In the genomic region with DNA sequence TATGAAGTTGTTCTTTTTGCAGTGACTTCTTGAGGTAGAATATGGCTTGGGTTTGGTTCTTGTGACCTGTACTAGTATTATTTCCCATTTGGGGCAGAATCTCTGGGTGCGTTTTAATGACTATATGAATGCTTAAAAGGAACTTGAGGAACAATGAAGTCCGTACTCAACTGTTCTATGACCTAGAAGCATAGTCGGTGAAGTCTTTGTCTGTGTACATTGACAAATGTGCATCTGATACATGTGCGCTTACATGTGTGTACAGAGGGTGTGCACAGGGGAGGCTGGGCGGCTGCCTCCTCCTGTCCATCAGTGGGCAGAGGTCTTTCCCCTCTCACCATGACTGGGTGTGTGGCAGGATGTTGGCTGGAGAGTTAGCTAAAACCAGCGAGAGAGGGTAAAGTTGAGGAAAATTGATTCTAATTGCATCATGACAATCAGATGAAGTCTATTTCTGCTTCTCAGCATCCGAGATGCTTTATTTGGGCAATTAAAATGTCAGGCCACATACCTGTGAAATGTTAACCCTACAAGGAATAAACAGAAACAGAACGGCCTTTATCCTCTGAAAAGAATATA, we compare ENCODE assay signal across 2 cellular contexts.
A peak's percentile ranks its signal among the peaks of the same experiment; 100 is the strongest.
TF ChIP-seq lines count a peak whose summit lies in the region.

No MANE protein-coding gene starts in this region.

TF ChIP-seq in K562, 482 proteins besides CTCF, POLR2A, EP300 and RAD21 (continues in another document):
- no peak for TF ChIP-seq KLF13 (tag; IDR thresholded peaks at IDR 0.05; ENCODE audit: borderline replicate concordance, low read depth)
- peak; percentile 58; the same call in 1 of the 2 replicates for TF ChIP-seq DMBX1 (CRISPR knock-in tag; IDR thresholded peaks at IDR 0.05; ENCODE audit: borderline replicate concordance)
- TF ChIP-seq ZNF644 (tag; IDR thresholded peaks at IDR 0.05; ENCODE audit: low read depth): no peak
- TF ChIP-seq, protein P1, sequence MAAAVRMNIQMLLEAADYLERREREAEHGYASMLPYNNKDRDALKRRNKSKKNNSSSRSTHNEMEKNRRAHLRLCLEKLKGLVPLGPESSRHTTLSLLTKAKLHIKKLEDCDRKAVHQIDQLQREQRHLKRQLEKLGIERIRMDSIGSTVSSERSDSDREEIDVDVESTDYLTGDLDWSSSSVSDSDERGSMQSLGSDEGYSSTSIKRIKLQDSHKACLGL (CRISPR knock-in tag; IDR thresholded peaks at IDR 0.05; ENCODE audit: borderline replicate concordance, poor library complexity, severe bottlenecking): no peak
- TF ChIP-seq MAFG (tag; conservative IDR thresholded peaks at IDR 0.05): no peak
- TF ChIP-seq BCOR (IDR thresholded peaks at IDR 0.05): no peak
- peak; percentile 48; the same call in 1 of the 2 replicates for TF ChIP-seq ZNF311 (CRISPR knock-in tag; IDR thresholded peaks at IDR 0.05)
- no peak for TF ChIP-seq POLR2H (tag; IDR thresholded peaks at IDR 0.05; ENCODE audit: low read depth)
- TF ChIP-seq ZNF431 (CRISPR knock-in tag; IDR thresholded peaks at IDR 0.05): no peak
- TF ChIP-seq, protein P2, sequence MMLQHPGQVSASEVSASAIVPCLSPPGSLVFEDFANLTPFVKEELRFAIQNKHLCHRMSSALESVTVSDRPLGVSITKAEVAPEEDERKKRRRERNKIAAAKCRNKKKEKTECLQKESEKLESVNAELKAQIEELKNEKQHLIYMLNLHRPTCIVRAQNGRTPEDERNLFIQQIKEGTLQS (IDR thresholded peaks at IDR 0.05): peak; percentile 49; the same call in 1 of the 2 replicates
- TF ChIP-seq, protein P2 (CRISPR knock-in tag; conservative IDR thresholded peaks at IDR 0.05): no peak
- no peak for TF ChIP-seq NFATC3 (IDR thresholded peaks at IDR 0.05)
- TF ChIP-seq KLF1 (tag; IDR thresholded peaks at IDR 0.05): no peak
- no peak for TF ChIP-seq NRF1 (conservative IDR thresholded peaks at IDR 0.05 in 1 of 2, IDR thresholded peaks at IDR 0.05 in 1 of 2)
- no peak for TF ChIP-seq HDAC3 (IDR thresholded peaks at IDR 0.05; ENCODE audit: borderline replicate concordance, partially characterized antibody)
- TF ChIP-seq, protein P3, sequence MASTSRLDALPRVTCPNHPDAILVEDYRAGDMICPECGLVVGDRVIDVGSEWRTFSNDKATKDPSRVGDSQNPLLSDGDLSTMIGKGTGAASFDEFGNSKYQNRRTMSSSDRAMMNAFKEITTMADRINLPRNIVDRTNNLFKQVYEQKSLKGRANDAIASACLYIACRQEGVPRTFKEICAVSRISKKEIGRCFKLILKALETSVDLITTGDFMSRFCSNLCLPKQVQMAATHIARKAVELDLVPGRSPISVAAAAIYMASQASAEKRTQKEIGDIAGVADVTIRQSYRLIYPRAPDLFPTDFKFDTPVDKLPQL (IDR thresholded peaks at IDR 0.05; ENCODE audit: extremely low read depth, insufficient read length): no peak
- TF ChIP-seq, protein P4, sequence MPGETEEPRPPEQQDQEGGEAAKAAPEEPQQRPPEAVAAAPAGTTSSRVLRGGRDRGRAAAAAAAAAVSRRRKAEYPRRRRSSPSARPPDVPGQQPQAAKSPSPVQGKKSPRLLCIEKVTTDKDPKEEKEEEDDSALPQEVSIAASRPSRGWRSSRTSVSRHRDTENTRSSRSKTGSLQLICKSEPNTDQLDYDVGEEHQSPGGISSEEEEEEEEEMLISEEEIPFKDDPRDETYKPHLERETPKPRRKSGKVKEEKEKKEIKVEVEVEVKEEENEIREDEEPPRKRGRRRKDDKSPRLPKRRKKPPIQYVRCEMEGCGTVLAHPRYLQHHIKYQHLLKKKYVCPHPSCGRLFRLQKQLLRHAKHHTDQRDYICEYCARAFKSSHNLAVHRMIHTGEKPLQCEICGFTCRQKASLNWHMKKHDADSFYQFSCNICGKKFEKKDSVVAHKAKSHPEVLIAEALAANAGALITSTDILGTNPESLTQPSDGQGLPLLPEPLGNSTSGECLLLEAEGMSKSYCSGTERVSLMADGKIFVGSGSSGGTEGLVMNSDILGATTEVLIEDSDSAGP (CRISPR knock-in tag; IDR thresholded peaks at IDR 0.05): no peak
- no peak for TF ChIP-seq ZBTB8A (IDR thresholded peaks at IDR 0.05; ENCODE audit: partially characterized antibody)
- TF ChIP-seq ZNF561 (CRISPR knock-in tag; conservative IDR thresholded peaks at IDR 0.05): no peak
- TF ChIP-seq RFX1 (IDR thresholded peaks at IDR 0.05): no peak
- 0 out of 2 replicates have a peak, but pooled peaks have one; percentile 11 for TF ChIP-seq CEBPB (tag; IDR thresholded peaks at IDR 0.05)
- TF ChIP-seq, protein P5, sequence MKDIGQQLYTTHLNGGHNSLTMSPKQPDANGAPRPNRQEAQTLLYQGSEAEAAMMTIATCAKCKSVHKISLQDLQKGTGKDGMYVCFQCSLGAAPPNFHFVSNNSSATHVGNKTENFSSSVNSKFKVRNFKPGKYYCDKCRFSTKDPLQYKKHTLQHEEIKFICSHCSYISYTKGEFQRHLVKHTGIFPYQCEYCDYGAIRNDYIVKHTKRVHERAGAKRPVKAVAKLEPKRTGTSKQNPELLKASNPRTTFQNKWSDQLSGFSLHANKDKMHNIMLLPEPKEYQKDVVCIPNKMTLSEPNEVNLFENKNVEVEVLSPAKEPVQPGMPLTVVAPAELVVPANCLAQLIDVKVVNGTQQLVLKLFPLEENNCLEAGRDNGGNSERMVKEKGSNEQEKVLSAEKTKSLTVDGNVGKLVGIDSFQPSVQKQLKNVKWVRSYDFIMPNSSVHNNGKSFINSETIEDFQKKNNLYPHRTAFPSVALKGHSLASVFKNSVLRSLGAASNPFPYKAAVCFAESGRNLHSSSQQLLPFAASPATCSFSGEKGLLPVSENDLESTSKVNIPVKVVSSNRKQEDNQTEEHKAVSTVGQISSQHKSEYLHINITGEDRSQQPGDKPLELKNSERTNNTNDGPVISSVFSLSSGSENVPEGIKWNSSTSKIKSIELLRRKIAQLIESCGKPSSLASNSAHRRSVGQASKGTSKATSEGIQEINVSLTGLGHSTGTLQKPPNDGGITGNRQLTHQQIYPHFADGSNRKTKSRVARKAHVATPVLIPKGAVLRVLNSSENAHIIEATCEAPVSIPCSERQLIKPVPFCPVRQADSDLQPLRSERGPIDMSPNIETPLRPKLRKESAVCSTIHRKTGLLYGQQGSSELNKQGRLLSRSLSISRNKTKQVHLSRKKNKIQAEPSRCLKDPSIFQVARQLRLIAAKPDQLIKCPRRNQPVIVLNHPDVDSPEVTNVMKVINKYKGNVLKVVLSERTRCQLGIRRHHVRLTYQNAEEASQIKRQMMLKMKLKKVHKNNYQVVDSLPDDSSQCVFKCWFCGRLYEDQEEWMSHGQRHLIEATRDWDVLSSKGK (CRISPR knock-in tag; IDR thresholded peaks at IDR 0.05): no peak
- TF ChIP-seq CEBPG (CRISPR knock-in tag; IDR thresholded peaks at IDR 0.05): peak; percentile 77
- peak in 1 of 2 experiments; percentile 53; a peak in 1 of 4 replicates for TF ChIP-seq CEBPG (tag; conservative IDR thresholded peaks at IDR 0.05 in 1 of 2, IDR thresholded peaks at IDR 0.05 in 1 of 2)
- TF ChIP-seq ZNF717 (CRISPR knock-in tag; IDR thresholded peaks at IDR 0.05): no peak

TF ChIP-seq in HepG2, 621 proteins besides CTCF, POLR2A, EP300 and RAD21:
- TF ChIP-seq, protein P6, sequence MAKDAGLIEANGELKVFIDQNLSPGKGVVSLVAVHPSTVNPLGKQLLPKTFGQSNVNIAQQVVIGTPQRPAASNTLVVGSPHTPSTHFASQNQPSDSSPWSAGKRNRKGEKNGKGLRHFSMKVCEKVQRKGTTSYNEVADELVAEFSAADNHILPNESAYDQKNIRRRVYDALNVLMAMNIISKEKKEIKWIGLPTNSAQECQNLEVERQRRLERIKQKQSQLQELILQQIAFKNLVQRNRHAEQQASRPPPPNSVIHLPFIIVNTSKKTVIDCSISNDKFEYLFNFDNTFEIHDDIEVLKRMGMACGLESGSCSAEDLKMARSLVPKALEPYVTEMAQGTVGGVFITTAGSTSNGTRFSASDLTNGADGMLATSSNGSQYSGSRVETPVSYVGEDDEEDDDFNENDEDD (CRISPR knock-in tag; IDR thresholded peaks at IDR 0.05; ENCODE audit: borderline replicate concordance): no peak
- TF ChIP-seq, protein P7, sequence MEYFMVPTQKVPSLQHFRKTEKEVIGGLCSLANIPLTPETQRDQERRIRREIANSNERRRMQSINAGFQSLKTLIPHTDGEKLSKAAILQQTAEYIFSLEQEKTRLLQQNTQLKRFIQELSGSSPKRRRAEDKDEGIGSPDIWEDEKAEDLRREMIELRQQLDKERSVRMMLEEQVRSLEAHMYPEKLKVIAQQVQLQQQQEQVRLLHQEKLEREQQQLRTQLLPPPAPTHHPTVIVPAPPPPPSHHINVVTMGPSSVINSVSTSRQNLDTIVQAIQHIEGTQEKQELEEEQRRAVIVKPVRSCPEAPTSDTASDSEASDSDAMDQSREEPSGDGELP (IDR thresholded peaks at IDR 0.05; ENCODE audit: borderline replicate concordance, low read depth): no peak
- TF ChIP-seq ZNF614 (CRISPR knock-in tag; IDR thresholded peaks at IDR 0.05; ENCODE audit: borderline replicate concordance) (no peak), KDM5A (IDR thresholded peaks at IDR 0.05; ENCODE audit: borderline replicate concordance, low read length) (no peak), TCF12 (IDR thresholded peaks at IDR 0.05) (no peak), TCF12 (CRISPR knock-in tag; IDR thresholded peaks at IDR 0.05) (no peak), KDM3A (CRISPR knock-in tag; IDR thresholded peaks at IDR 0.05; ENCODE audit: low read depth) (no peak), SOX5 (CRISPR knock-in tag; IDR thresholded peaks at IDR 0.05; ENCODE audit: borderline replicate concordance) (no peak), ZNF260 (CRISPR knock-in tag; IDR thresholded peaks at IDR 0.05; ENCODE audit: borderline replicate concordance, low read depth) (no peak), SMAD1 (CRISPR knock-in tag; IDR thresholded peaks at IDR 0.05; ENCODE audit: borderline replicate concordance, low read depth) (no peak), CHD4 (IDR thresholded peaks at IDR 0.05; ENCODE audit: borderline replicate concordance, low read length) (no peak), ATRX (CRISPR knock-in tag; IDR thresholded peaks at IDR 0.05; ENCODE audit: borderline replicate concordance) (no peak), FOXK2 (IDR thresholded peaks at IDR 0.05) (no peak)
- TF ChIP-seq, protein P8, sequence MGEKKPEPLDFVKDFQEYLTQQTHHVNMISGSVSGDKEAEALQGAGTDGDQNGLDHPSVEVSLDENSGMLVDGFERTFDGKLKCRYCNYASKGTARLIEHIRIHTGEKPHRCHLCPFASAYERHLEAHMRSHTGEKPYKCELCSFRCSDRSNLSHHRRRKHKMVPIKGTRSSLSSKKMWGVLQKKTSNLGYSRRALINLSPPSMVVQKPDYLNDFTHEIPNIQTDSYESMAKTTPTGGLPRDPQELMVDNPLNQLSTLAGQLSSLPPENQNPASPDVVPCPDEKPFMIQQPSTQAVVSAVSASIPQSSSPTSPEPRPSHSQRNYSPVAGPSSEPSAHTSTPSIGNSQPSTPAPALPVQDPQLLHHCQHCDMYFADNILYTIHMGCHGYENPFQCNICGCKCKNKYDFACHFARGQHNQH (CRISPR knock-in tag; IDR thresholded peaks at IDR 0.05): no peak
- TF ChIP-seq, protein P9, sequence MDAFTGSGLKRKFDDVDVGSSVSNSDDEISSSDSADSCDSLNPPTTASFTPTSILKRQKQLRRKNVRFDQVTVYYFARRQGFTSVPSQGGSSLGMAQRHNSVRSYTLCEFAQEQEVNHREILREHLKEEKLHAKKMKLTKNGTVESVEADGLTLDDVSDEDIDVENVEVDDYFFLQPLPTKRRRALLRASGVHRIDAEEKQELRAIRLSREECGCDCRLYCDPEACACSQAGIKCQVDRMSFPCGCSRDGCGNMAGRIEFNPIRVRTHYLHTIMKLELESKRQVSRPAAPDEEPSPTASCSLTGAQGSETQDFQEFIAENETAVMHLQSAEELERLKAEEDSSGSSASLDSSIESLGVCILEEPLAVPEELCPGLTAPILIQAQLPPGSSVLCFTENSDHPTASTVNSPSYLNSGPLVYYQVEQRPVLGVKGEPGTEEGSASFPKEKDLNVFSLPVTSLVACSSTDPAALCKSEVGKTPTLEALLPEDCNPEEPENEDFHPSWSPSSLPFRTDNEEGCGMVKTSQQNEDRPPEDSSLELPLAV (CRISPR knock-in tag; conservative IDR thresholded peaks at IDR 0.05; ENCODE audit: low read depth): no peak
- TF ChIP-seq, protein P10, sequence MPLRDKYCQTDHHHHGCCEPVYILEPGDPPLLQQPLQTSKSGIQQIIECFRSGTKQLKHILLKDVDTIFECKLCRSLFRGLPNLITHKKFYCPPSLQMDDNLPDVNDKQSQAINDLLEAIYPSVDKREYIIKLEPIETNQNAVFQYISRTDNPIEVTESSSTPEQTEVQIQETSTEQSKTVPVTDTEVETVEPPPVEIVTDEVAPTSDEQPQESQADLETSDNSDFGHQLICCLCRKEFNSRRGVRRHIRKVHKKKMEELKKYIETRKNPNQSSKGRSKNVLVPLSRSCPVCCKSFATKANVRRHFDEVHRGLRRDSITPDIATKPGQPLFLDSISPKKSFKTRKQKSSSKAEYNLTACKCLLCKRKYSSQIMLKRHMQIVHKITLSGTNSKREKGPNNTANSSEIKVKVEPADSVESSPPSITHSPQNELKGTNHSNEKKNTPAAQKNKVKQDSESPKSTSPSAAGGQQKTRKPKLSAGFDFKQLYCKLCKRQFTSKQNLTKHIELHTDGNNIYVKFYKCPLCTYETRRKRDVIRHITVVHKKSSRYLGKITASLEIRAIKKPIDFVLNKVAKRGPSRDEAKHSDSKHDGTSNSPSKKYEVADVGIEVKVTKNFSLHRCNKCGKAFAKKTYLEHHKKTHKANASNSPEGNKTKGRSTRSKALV (CRISPR knock-in tag; IDR thresholded peaks at IDR 0.05): no peak
- TF ChIP-seq, protein P11, sequence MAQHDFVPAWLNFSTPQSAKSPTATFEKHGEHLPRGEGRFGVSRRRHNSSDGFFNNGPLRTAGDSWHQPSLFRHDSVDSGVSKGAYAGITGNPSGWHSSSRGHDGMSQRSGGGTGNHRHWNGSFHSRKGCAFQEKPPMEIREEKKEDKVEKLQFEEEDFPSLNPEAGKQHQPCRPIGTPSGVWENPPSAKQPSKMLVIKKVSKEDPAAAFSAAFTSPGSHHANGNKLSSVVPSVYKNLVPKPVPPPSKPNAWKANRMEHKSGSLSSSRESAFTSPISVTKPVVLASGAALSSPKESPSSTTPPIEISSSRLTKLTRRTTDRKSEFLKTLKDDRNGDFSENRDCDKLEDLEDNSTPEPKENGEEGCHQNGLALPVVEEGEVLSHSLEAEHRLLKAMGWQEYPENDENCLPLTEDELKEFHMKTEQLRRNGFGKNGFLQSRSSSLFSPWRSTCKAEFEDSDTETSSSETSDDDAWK (CRISPR knock-in tag; IDR thresholded peaks at IDR 0.05): no peak
TF ChIP-seq in HepG2: peak in this region for 0.
